12 cellular contexts compared by ENCODE assay signal in the genomic region with DNA sequence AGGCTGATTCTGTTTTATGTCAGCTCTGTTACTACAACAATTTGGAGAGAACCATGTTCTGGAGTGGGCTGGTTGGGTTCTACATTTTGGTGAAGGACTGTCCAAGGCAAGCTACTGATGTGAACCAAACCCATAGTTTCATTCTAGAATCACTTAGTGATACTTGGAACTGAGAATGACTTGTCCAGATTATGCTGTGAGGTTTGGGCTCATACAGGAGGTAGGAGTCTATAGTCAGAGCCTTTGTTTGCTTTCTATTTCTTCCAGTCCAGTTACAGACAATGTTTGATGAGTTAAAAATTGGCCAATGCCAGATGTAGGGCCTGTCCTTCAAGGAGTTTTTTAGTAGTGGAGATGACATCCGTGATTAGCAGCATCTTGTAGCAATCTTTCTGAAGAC.
DNase-seq lines count a peak whose midpoint lies in the region; ATAC-seq lines count a peak whose summit lies in the region.
"Had no signal": no experiment of that assay in that cellular context is flagged by ENCODE, and none has a peak within 500 bp of the region (broad histone marks: within the 10 kb centered on the region; RNA-seq: fewer than 3 reads in every experiment).

No MANE protein-coding gene starts in this region.

- ATAC-seq in GM18508 (IDR thresholded peaks at IDR 0.05; ENCODE audit: insufficient read depth, unreplicated experiment) (peak; percentile 76), GM19395 (IDR thresholded peaks at IDR 0.05; ENCODE audit: unreplicated experiment) (peak; percentile 85), HG02763 (IDR thresholded peaks at IDR 0.05; ENCODE audit: unreplicated experiment) (peak; percentile 63), HG03558 (IDR thresholded peaks at IDR 0.05; ENCODE audit: extremely low read depth, unreplicated experiment) (peak; percentile 66), HG03469 (IDR thresholded peaks at IDR 0.05; ENCODE audit: unreplicated experiment) (no peak)

- no peak for DNase-seq in SKM-1 (lab: John Stamatoyannopoulos, UW; ENCODE audit: unreplicated experiment)
- DNase-seq in NK-92 treated with Interleukin-12 subunit alpha and Interleukin-12 subunit beta, amount 100 ng/mL, for 24 hours (lab: John Stamatoyannopoulos, UW), result no peak
- DNase-seq in NCI-H82 (lab: John Stamatoyannopoulos, UW), result no peak
- DNase-seq: activated CD8-positive, alpha-beta memory T cell treated with anti-CD3 and anti-CD28 coated beads, Interleukin-2, amount 50 U/mL, for 48 hours; islet precursor cell; naive B cell; stimulated activated CD4-positive, alpha-beta T cell treated with anti-CD3 and anti-CD28 coated beads, Interleukin-4, amount 100 ng/mL, for 24 hours had no signal
